In the genomic region with DNA sequence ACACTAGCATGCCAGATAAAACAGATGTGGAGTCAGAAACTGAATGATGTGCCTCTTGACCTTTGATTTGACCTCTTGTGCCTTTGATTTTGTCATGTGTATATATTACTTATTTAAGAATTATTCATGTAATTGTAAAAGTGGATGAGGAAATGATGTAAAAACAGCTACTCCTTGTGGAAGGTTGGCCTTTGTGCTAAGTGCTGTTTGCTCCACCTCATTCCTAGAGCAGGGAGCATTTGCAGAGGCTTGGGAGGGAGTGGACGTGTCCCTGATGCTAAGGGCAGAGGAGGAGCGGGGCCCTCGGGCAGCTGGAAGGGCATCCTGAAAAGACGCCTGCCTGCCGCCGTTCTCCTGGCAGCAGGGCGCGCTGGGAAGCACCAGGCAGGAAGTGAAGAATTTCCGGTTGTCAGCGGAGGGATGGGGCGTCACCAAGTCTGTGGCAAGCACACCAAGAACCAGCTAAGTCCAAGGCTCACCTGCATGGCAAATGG, we compare ENCODE assay signal across 10 cellular contexts.
DNase-seq lines count a peak whose midpoint lies in the region; ATAC-seq and TF ChIP-seq lines count a peak whose summit lies in the region.
"Had no signal": no experiment of that assay in that cellular context is flagged by ENCODE, and none has a peak within 500 bp of the region (broad histone marks: within the 10 kb centered on the region; RNA-seq: fewer than 3 reads in every experiment).

No MANE protein-coding gene starts in this region.

- peak overlapping the region; percentile 65 to 89 (median 69) for H3K27ac Mint-ChIP-seq in nephron

- no peaks in the 10 kb centered on the region for H3K36me3 Mint-ChIP-seq in nephron (ENCODE audit: low read depth)

- intact Hi-C loops in body of pancreas (cut with DNase I), result no loop called here

- H3K4me3 Mint-ChIP-seq in nephron, result no peak overlapping the region

- H3K4me1 ChIP-seq in body of pancreas, result peaks cover 5% of the 10 kb centered on the region

- no peaks in the 10 kb centered on the region for H3K9me3 ChIP-seq in body of pancreas

- H3K9me3 Mint-ChIP-seq in nephron, result no peaks in the 10 kb centered on the region

- H3K36me3 ChIP-seq in BJ (ENCODE audit: control insufficient read depth, insufficient read depth, low read length), result no peaks in the 10 kb centered on the region
- no peaks in the 10 kb centered on the region for H3K36me3 ChIP-seq in body of pancreas (replicated peaks in 1 of 2; ENCODE audit: insufficient read depth in 1 of 2, low read depth in 2 of 2)

- H3K27me3 ChIP-seq in BJ (ENCODE audit: control insufficient read depth, insufficient read depth, low read length), result no peaks in the 10 kb centered on the region
- H3K27me3 ChIP-seq in body of pancreas, result no peaks in the 10 kb centered on the region

- POLR2A ChIA-PET in BJ (lab: Charles Lee), result interaction anchor here (0.6 kb wide), 1 partner anchor 843 kb away, joined by 5 read pairs; no protein-coding TSS in a partner anchor

- ATAC-seq in body of pancreas, result peak; percentile 47
- no peak for ATAC-seq in GM21526 (IDR thresholded peaks at IDR 0.05; ENCODE audit: low FRiP score, unreplicated experiment)

- CTCF ChIA-PET in BJ (lab: Yijun Ruan, JAX), result interaction anchor here (0.5 to 2.6 kb wide), 4 partner anchors 23 to 201 kb away, joined by 3 to 20 read pairs (median 3); no protein-coding TSS in a partner anchor

- 63 to 73% methylated on average over 8 to 11 of the region's 11 CpGs for WGBS in body of pancreas, 2 donors

- TF ChIP-seq CTCF in BJ (IDR thresholded peaks at IDR 0.05; ENCODE audit: insufficient read depth, low read depth, low read length) (peak; percentile 22; the same call in 1 of the 2 replicates), body of pancreas (IDR thresholded peaks at IDR 0.05) (no peak), nephron (IDR thresholded peaks at IDR 0.05; ENCODE audit: unreplicated experiment in 3 of 3) (no peak)

- H3K27me3 Mint-ChIP-seq in nephron (ENCODE audit: low read depth), result peaks cover 4% of the 10 kb centered on the region

- peaks cover 26% of the 10 kb centered on the region for H3K4me1 Mint-ChIP-seq in nephron

- no peak for TF ChIP-seq POLR2A in body of pancreas (IDR thresholded peaks at IDR 0.05)

- no peak overlapping the region for H3K4me3 ChIP-seq in BJ (ENCODE audit: low read depth, low read length)
- no peak overlapping the region for H3K4me3 ChIP-seq in body of pancreas
- H3K4me3 ChIP-seq: PC-9 had no signal

- DNase-seq in BJ (ENCODE audit: low read depth) (peak; percentile 64), M059J (ENCODE audit: low read depth) (peak; percentile 92), body of pancreas (no peak), activated gamma-delta T cell treated with Interleukin-2 at 50 U/mL for 16 hours (no peak), cerebellar nuclear complex (lab: John Stamatoyannopoulos, UW) (no peak), LoVo (ENCODE audit: low spot score) (no peak)
- DNase-seq: PC-9, substantia nigra had no signal

- no peak overlapping the region for H3K27ac ChIP-seq in body of pancreas
- H3K27ac ChIP-seq: PC-9 had no signal

Comparison
In these comparisons a context has a peak if more than half of its experiments do, and no peak if none do; other contexts are left out.
1. DNase-seq: peak in BJ (single experiment) and M059J (single experiment); none in body of pancreas (0 of 4), activated gamma-delta T cell treated with Interleukin-2 at 50 U/mL for 16 hours (single experiment), cerebellar nuclear complex (0 of 2) and LoVo (single experiment).